9 cellular contexts compared by ENCODE assay signal in the genomic region with DNA sequence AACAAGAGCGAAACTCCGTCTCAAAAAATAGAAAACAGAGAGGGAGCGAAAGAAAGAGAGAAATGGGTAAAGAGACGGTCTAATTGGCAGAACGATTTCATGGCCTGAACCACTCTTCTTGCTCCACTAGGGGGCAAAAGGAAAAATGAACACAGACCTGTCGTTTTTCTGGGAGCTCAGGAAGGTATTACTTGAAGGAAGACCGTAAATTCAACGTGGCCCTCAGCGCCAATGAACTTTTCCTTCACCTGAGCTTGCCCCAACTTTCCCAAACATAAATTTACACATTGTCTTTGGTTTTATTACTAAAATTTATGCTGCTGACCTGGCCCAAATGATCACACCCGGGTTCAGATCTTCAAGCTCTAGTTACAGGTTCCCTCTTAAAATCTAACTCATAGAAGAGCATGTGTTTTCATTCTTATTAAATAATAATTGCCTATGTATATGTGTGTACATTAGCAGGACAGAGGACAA.
DNase-seq lines count a peak whose midpoint lies in the region; ATAC-seq and TF ChIP-seq lines count a peak whose summit lies in the region.
"Had no signal": no experiment of that assay in that cellular context is flagged by ENCODE, and none has a peak within 500 bp of the region (broad histone marks: within the 10 kb centered on the region; RNA-seq: fewer than 3 reads in every experiment).

No MANE protein-coding gene starts in this region.

- H3K9me3 ChIP-seq in Panc1 (ENCODE audit: control insufficient read depth, insufficient read depth, low read depth, low read length) = no peaks in the 10 kb centered on the region

- TF ChIP-seq POLR2A in lower leg skin (IDR thresholded peaks at IDR 0.05) = no peak

- H3K27me3 ChIP-seq in Panc1 (ENCODE audit: control insufficient read depth, insufficient read depth, low read length) = no peaks in the 10 kb centered on the region

- in situ Hi-C loops in Panc1 (cut with HindIII; ENCODE audit: low pct_unique_long_range_greater_than_20kb, low sequenced_read_pairs) = no loop called here

- H3K27ac ChIP-seq in Panc1 (ENCODE audit: low read length) = peak overlapping the region; percentile 64; the same call in 1 of the 2 replicates

- no peak overlapping the region for H3K4me3 ChIP-seq in Panc1 (ENCODE audit: low read depth in 2 of 2, low read length in 2 of 2)
- H3K4me3 ChIP-seq in lower leg skin (ENCODE audit: low read depth, poor library complexity, severe bottlenecking) = no peak overlapping the region

- intact Hi-C loops in Panc1 (cut with micrococcal nuclease; ENCODE audit: unreplicated experiment) (no loop called here), lower leg skin (cut with DNase I; ENCODE audit: low total_unique reads) (no loop called here)

- peaks cover 16% of the 10 kb centered on the region for H3K4me1 ChIP-seq in Panc1 (ENCODE audit: control insufficient read depth, insufficient read depth, low read length)

- no peaks in the 10 kb centered on the region for H3K36me3 ChIP-seq in Panc1 (ENCODE audit: control insufficient read depth, insufficient read depth, low read length)

- DNase-seq in Ammon's horn (ENCODE audit: low spot score) (peak; percentile 50), Panc1 (ENCODE audit: low read depth, low spot score) (no peak), fibroblast of peridontal ligament (ENCODE audit: extremely low read depth) (peak; percentile 47), renal cortical epithelial cell (ENCODE audit: low read depth) (peak; percentile 67), lower leg skin (ENCODE audit: low spot score in 2 of 2) (no peak)

- ATAC-seq in GM19395 (IDR thresholded peaks at IDR 0.05; ENCODE audit: unreplicated experiment) = peak; percentile 56
- peak; percentile 81 for ATAC-seq in Panc1
- ATAC-seq in HG03442 (IDR thresholded peaks at IDR 0.05; ENCODE audit: unreplicated experiment) = no peak
- ATAC-seq in HG02759 (IDR thresholded peaks at IDR 0.05; ENCODE audit: unreplicated experiment) = no peak
- ATAC-seq: stimulated activated naive CD8-positive, alpha-beta T cell treated with anti-CD3 and anti-CD28 coated beads, Interleukin-15, amount 100 ng/mL, for 72 hours had no signal

- BruUV-seq in Panc1 (replicated peaks; lab: Mats Ljungman, UMichigan) = no TSS peak

- POLR2A ChIA-PET in Panc1 (lab: Charles Lee) = interaction anchor here (0.6 kb wide), 2 partner anchors 75 to 126 kb away, joined by 3 to 4 read pairs; no protein-coding TSS in a partner anchor

- WGBS in lower leg skin, 2 donors = 42 to 45% methylated on average over 10 of the region's 10 CpGs

- CTCF ChIA-PET in Panc1 (lab: Charles Lee) = interaction anchor here (0.6 to 1.4 kb wide), 19 partner anchors 10 to 1433 kb away, joined by 3 to 11 read pairs (median 4); no protein-coding TSS in a partner anchor

- TF ChIP-seq CTCF in Panc1 (IDR thresholded peaks at IDR 0.05) (peak; percentile 85), lower leg skin (IDR thresholded peaks at IDR 0.05) (peak in 1 of 3 donors; percentile 39)

Comparison
In these comparisons a context has a peak if more than half of its experiments do, and no peak if none do; other contexts are left out.
1. DNase-seq: peak in Ammon's horn (single experiment), fibroblast of peridontal ligament (single experiment) and renal cortical epithelial cell (single experiment); none in Panc1 (single experiment) and lower leg skin (0 of 2).
2. ATAC-seq: peak in GM19395 (single experiment) and Panc1 (single experiment); none in HG03442 (single experiment) and HG02759 (single experiment).